13 cellular contexts compared by ENCODE assay signal in genomic region chr9:131036529-131037335, GRCh38. TPM values are rescaled to one million over a fixed set of nuclear protein-coding genes. Genes with fewer than 3 reads are reported as not detected.
DNase-seq lines count a peak whose midpoint lies in the region; ATAC-seq and TF ChIP-seq lines count a peak whose summit lies in the region.
"Had no signal": no experiment of that assay in that cellular context is flagged by ENCODE, and none has a peak within 500 bp of the region (broad histone marks: within the 10 kb centered on the region; RNA-seq: fewer than 3 reads in every experiment).

No MANE protein-coding gene starts in this region.

- no peaks in the 10 kb centered on the region for H3K36me3 Mint-ChIP-seq in nephron (ENCODE audit: low read depth)

- H3K27me3 Mint-ChIP-seq in nephron (ENCODE audit: low read depth): peaks cover 19% of the 10 kb centered on the region

- intact Hi-C loops in Panc1 (cut with micrococcal nuclease; ENCODE audit: unreplicated experiment): no loop called here
- intact Hi-C loops in heart left ventricle (cut with DNase I): no loop called here

- no peaks in the 10 kb centered on the region for H3K9me3 Mint-ChIP-seq in nephron
- H3K9me3 Mint-ChIP-seq: activated naive CD4-positive, alpha-beta T cell treated with anti-CD3 and anti-CD28 coated beads for 36 hours; nephron progenitor cell had no signal

- H3K4me1 Mint-ChIP-seq in nephron: peaks cover 12% of the 10 kb centered on the region

- CTCF ChIA-PET in Panc1 (lab: Charles Lee): interaction anchor here (0.5 to 1.3 kb wide), 2 partner anchors 9 to 221 kb away, joined by 3 to 17 read pairs; no protein-coding TSS in a partner anchor

- 49 to 70% (median 65%) methylated on average over 9 to 18 of the region's 18 CpGs for whole genome bisulfite sequencing in heart left ventricle, 4 donors
- 47% methylated on average over 18 of the region's 18 CpGs for WGBS in urinary bladder

- H3K27ac ChIP-seq in Panc1 (ENCODE audit: low read length): no peak overlapping the region
- H3K27ac ChIP-seq in heart left ventricle: peak overlapping the region in 2 of 12 donors; percentile 22 to 46
- H3K27ac ChIP-seq in urinary bladder (ENCODE audit: low read depth): peak overlapping the region; percentile 48
- H3K27ac ChIP-seq: C4-2B, epithelial cell of prostate had no signal

- H3K36me3 ChIP-seq in Panc1 (ENCODE audit: control insufficient read depth, insufficient read depth, low read length) (no peaks in the 10 kb centered on the region), heart left ventricle (no peaks in the 10 kb centered on the region), urinary bladder (ENCODE audit: insufficient read depth) (no peaks in the 10 kb centered on the region)

- no peak for TF ChIP-seq POLR2A in heart left ventricle (IDR thresholded peaks at IDR 0.05)

- H3K4me1 ChIP-seq in Panc1 (ENCODE audit: control insufficient read depth, insufficient read depth, low read length) (no peaks in the 10 kb centered on the region), heart left ventricle (peaks cover 0 to 22% (median 17%) of the 10 kb centered on the region in 12 donors), urinary bladder (ENCODE audit: insufficient read depth) (no peaks in the 10 kb centered on the region)

- TF ChIP-seq CTCF in Panc1 (IDR thresholded peaks at IDR 0.05) (no peak), heart left ventricle (IDR thresholded peaks at IDR 0.05) (no peak), nephron (IDR thresholded peaks at IDR 0.05; ENCODE audit: unreplicated experiment in 3 of 3) (no peak)

- peak overlapping the region; percentile 63 to 93 (median 80) for H3K27ac Mint-ChIP-seq in nephron
- H3K27ac Mint-ChIP-seq: activated naive CD4-positive, alpha-beta T cell treated with anti-CD3 and anti-CD28 coated beads for 36 hours had no signal

- H3K9me3 ChIP-seq in Panc1 (ENCODE audit: control insufficient read depth, insufficient read depth, low read depth, low read length): no peaks in the 10 kb centered on the region
- H3K9me3 ChIP-seq in heart left ventricle: no peaks in the 10 kb centered on the region

- BruUV-seq in Panc1 (replicated peaks; lab: Mats Ljungman, UMichigan): no TSS peak

- in situ Hi-C loops in Panc1 (cut with HindIII; ENCODE audit: low pct_unique_long_range_greater_than_20kb, low sequenced_read_pairs): no loop called here

- no peak overlapping the region for H3K4me3 Mint-ChIP-seq in nephron
- H3K4me3 Mint-ChIP-seq: activated naive CD4-positive, alpha-beta T cell treated with anti-CD3 and anti-CD28 coated beads for 36 hours; nephron progenitor cell had no signal

- POLR2A ChIA-PET in Panc1 (lab: Charles Lee): no interaction called here

- H3K4me3 ChIP-seq in Panc1 (ENCODE audit: low read depth in 2 of 2, low read length in 2 of 2) (no peak overlapping the region), heart left ventricle (no peak overlapping the region), urinary bladder (ENCODE audit: low read depth, low read length) (no peak overlapping the region)

- no peak for DNase-seq in Panc1 (ENCODE audit: low read depth, low spot score)
- DNase-seq in heart left ventricle: peak in 2 of 5 donors; percentile 49 to 73
- DNase-seq in NCI-H526 treated with DMSO at 0.1 percent for 48 hours (lab: John Stamatoyannopoulos, UW): no peak
- no peak for DNase-seq in AML-193 (lab: John Stamatoyannopoulos, UW)
- DNase-seq: activated naive CD4-positive, alpha-beta T cell treated with anti-CD3 and anti-CD28 coated beads for 36 hours; activated T-cell treated with anti-CD3 and anti-CD28 coated beads for 4 hours; dermis blood vessel endothelial cell; nephron progenitor cell had no signal

- no peaks in the 10 kb centered on the region for H3K27me3 ChIP-seq in Panc1 (ENCODE audit: control insufficient read depth, insufficient read depth, low read length)
- no peaks in the 10 kb centered on the region for H3K27me3 ChIP-seq in heart left ventricle

- ATAC-seq in Panc1 (0 out of 2 replicates have a peak, but pooled peaks have one; percentile 23), heart left ventricle (peak; percentile 37 to 64 (median 54)), GM19351 (IDR thresholded peaks at IDR 0.05; ENCODE audit: unreplicated experiment) (no peak)

RNA-seq across cellular contexts. Expression of gene LAMC3, which starts 27.8 kb away (rescaled TPM):
- 16.4 TPM for total RNA-seq in Panc1 (2021; ENCODE audit: unreplicated experiment)
- polyA plus RNA-seq in Panc1 (2012; ENCODE audit: insufficient read length): 13.7 TPM
- total RNA-seq in heart left ventricle: 1 to 10 TPM in 3 of 9 donors, under 1 TPM in 6; 0.11 to 1.8 (median 0.69) TPM
- under 1 TPM; 0.27 to 0.67 TPM for polyA plus RNA-seq in heart left ventricle
- 12.2 TPM for total RNA-seq in urinary bladder
- polyA plus RNA-seq in urinary bladder: 37.1 TPM

RNA-seq across cellular contexts. Expression of gene AIF1L, which starts 59.6 kb away (rescaled TPM):
- total RNA-seq in Panc1 (2021; ENCODE audit: unreplicated experiment) (6.0 TPM), heart left ventricle (10 to 100 TPM; 12.1 to 93.8 (median 23.7) TPM), urinary bladder (20.6 TPM)
- polyA plus RNA-seq in Panc1 (2012; ENCODE audit: insufficient read length): 2.9 TPM
- polyA plus RNA-seq in heart left ventricle (10 to 100 TPM; 15.9 to 23.1 TPM), urinary bladder (8.9 TPM)
